In genomic region chr16:69402448-69402847, GRCh38 we compare ENCODE assay signal across 1 cellular context.
TF ChIP-seq lines count a peak whose summit lies in the region.

No MANE protein-coding gene starts in this region.

TF ChIP-seq in endothelial cell of umbilical vein, 7 proteins besides CTCF, POLR2A, EP300 and RAD21:
- TF ChIP-seq JUN (IDR thresholded peaks at IDR 0.05; ENCODE audit: borderline replicate concordance, insufficient read depth, insufficient read length, low read depth) = no peak
- TF ChIP-seq, protein P1, sequence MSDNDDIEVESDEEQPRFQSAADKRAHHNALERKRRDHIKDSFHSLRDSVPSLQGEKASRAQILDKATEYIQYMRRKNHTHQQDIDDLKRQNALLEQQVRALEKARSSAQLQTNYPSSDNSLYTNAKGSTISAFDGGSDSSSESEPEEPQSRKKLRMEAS (IDR thresholded peaks at IDR 0.05; ENCODE audit: insufficient read depth, insufficient read length) = no peak
- TF ChIP-seq EZH2 (IDR thresholded peaks at IDR 0.05; ENCODE audit: borderline replicate concordance, low read depth, low read length, severe bottlenecking) = no peak
- TF ChIP-seq POLR2AphosphoS5 (IDR thresholded peaks at IDR 0.05; ENCODE audit: insufficient read depth, low read depth, low read length) = no peak
- TF ChIP-seq FOS (IDR thresholded peaks at IDR 0.05; ENCODE audit: borderline replicate concordance, insufficient read depth, low read length) = peak; percentile 9
- TF ChIP-seq MYC (IDR thresholded peaks at IDR 0.05; ENCODE audit: low read depth, low read length) = no peak
TF ChIP-seq in endothelial cell of umbilical vein: peak in this region for 1.
